In the genomic region with DNA sequence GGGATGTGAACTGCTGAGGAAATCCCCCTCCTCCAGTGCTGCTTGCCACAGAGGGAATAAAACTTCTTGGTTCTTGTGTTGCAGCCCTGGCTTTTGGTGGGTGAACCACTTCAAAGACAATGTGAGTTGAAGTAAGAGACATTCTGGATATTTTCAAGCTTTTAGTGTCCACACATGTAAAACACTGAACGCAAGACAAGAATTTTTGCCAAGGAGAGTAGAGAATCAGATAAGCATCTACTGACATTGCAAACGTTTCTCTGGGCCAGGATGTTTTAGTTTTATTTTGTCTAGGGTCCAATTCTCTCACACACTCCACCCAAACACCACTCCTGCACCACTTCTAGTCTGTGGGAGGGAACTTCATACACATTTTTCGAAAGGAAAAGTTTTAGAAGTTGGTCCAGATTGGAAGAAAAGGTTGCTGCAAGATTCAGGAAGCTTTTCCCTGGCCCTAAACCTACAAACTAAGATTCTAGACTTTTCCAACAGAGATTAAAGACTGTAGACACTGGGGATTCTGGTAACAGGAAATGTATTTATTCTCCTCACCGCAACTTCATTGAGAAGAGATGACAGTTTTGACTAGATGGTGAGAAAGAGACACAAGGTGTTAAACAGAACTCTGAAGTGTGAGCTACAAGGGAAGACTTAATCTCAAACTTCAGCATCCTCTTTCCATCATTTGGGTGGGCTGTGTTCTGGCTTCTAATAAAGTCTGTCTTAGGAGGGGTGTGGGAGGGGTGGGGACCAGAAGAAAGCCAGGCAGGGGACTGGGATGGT, we compare ENCODE assay signal across 1 cellular context.
A peak's percentile ranks its signal among the peaks of the same experiment; 100 is the strongest.
TF ChIP-seq lines count a peak whose summit lies in the region.

No MANE protein-coding gene starts in this region.

TF ChIP-seq in GM12878, 131 proteins besides CTCF, POLR2A, EP300 and RAD21:
- TF ChIP-seq, protein P1, sequence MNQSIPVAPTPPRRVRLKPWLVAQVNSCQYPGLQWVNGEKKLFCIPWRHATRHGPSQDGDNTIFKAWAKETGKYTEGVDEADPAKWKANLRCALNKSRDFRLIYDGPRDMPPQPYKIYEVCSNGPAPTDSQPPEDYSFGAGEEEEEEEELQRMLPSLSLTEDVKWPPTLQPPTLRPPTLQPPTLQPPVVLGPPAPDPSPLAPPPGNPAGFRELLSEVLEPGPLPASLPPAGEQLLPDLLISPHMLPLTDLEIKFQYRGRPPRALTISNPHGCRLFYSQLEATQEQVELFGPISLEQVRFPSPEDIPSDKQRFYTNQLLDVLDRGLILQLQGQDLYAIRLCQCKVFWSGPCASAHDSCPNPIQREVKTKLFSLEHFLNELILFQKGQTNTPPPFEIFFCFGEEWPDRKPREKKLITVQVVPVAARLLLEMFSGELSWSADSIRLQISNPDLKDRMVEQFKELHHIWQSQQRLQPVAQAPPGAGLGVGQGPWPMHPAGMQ (IDR thresholded peaks at IDR 0.05; ENCODE audit: borderline replicate concordance) = no peak
- TF ChIP-seq IKZF2 (IDR thresholded peaks at IDR 0.05) = peak in 1 of 2 experiments; percentile 15; a peak in 2 of 4 replicates
- TF ChIP-seq MYB (IDR thresholded peaks at IDR 0.05; ENCODE audit: borderline replicate concordance, low read depth, low read length) = peak; percentile 57; the same call in 1 of the 2 replicates
- 0 out of 2 replicates have a peak, but pooled peaks have one; percentile 6 for TF ChIP-seq IKZF1 (conservative IDR thresholded peaks at IDR 0.05)
